ENCODE assay signal across 14 cellular contexts in the genomic region with DNA sequence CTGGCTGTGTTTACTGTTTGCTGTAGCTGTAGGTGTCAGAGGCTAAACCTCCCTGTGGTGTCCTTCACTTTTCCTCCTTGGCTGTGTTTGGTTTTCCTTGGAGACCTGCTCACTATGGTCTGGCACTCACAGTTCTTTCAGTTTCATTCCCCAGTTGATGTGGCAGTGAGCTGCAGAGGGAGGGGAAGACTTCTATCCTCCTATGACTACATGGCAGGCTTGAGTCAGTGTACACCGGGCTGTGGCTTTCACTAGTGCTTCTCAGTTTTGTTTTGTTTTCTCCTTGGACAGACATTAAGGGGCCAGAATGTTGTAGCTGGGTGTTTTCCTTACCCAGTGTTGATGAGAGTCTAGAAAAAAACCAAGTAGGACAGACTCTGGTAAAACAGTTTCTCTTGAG. TPM values are rescaled to one million over a fixed set of nuclear protein-coding genes. Genes with fewer than 3 reads are reported as not detected.
DNase-seq lines count a peak whose midpoint lies in the region; ATAC-seq and TF ChIP-seq lines count a peak whose summit lies in the region.
"Not testable (repeated sequence)": the region's sequence is repeated elsewhere in the genome, so short reads cannot be mapped to it uniquely, and the experiment has no call there.
"Had no signal": no experiment of that assay in that cellular context is flagged by ENCODE, and none has a peak within 500 bp of the region (broad histone marks: within the 10 kb centered on the region; RNA-seq: fewer than 3 reads in every experiment).

No MANE protein-coding gene starts in this region.

- H3K4me1 Mint-ChIP-seq in activated CD8-positive, alpha-beta memory T cell treated with anti-CD3 and anti-CD28 coated beads, Interleukin-2, amount 10 ng/mL, durations not matched to agents 7 days and 5 days = peaks cover 34% of the 10 kb centered on the region

- not testable (repeated sequence) for H3K36me3 Mint-ChIP-seq in activated CD8-positive, alpha-beta memory T cell treated with anti-CD3 and anti-CD28 coated beads, Interleukin-2, amount 10 ng/mL, durations not matched to agents 7 days and 5 days

- H3K4me3 Mint-ChIP-seq in activated CD8-positive, alpha-beta memory T cell treated with anti-CD3 and anti-CD28 coated beads, Interleukin-2, amount 10 ng/mL, durations not matched to agents 7 days and 5 days = not testable (repeated sequence)

- DNase-seq in activated CD8-positive, alpha-beta memory T cell treated with anti-CD3 and anti-CD28 coated beads, Interleukin-2, amount 10 ng/mL, durations not matched to agents 7 days and 5 days; mucosa of descending colon: not testable (repeated sequence)

- not testable (repeated sequence) for TF ChIP-seq CTCF in mucosa of descending colon (IDR thresholded peaks at IDR 0.05)

- intact Hi-C loops in mucosa of descending colon (cut with DNase I, micrococcal nuclease) = not testable (repeated sequence)

- not testable (repeated sequence) for H3K36me3 ChIP-seq in mucosa of descending colon (ENCODE audit: low read depth)

- peak; percentile 98 for ATAC-seq in GM18499 (IDR thresholded peaks at IDR 0.05; ENCODE audit: insufficient read depth, unreplicated experiment)
- ATAC-seq in GM19035 (IDR thresholded peaks at IDR 0.05; ENCODE audit: unreplicated experiment) = peak; percentile 100
- peak; percentile 100 for ATAC-seq in GM21423 (IDR thresholded peaks at IDR 0.05; ENCODE audit: unreplicated experiment)
- peak; percentile 100 for ATAC-seq in HG02678 (IDR thresholded peaks at IDR 0.05; ENCODE audit: unreplicated experiment)
- peak; percentile 99 for ATAC-seq in HG03064 (IDR thresholded peaks at IDR 0.05; ENCODE audit: low read depth, unreplicated experiment)
- peak; percentile 100 for ATAC-seq in HG03457 (IDR thresholded peaks at IDR 0.05; ENCODE audit: unreplicated experiment)
- ATAC-seq in activated CD8-positive, alpha-beta memory T cell treated with anti-CD3 and anti-CD28 coated beads, Interleukin-2, amount 10 ng/mL, durations not matched to agents 7 days and 5 days = peak; percentile 97
- peak; percentile 85 for ATAC-seq in mucosa of descending colon

- not testable (repeated sequence) for H3K27me3 Mint-ChIP-seq in activated CD8-positive, alpha-beta memory T cell treated with anti-CD3 and anti-CD28 coated beads, Interleukin-2, amount 10 ng/mL, durations not matched to agents 7 days and 5 days

- CTCF ChIA-PET in activated CD8-positive, alpha-beta memory T cell treated with anti-CD3 and anti-CD28 coated beads, Interleukin-2, amount 10 ng/mL, durations not matched to agents 7 days and 5 days (lab: Charles Lee) = not testable (repeated sequence)

- not testable (repeated sequence) for H3K9me3 ChIP-seq in mucosa of descending colon

- H3K9me3 Mint-ChIP-seq in activated CD8-positive, alpha-beta memory T cell treated with anti-CD3 and anti-CD28 coated beads, Interleukin-2, amount 10 ng/mL, durations not matched to agents 7 days and 5 days (ENCODE audit: low read depth) = not testable (repeated sequence)

- H3K4me3 ChIP-seq in mucosa of descending colon = not testable (repeated sequence)

- H3K27ac Mint-ChIP-seq in activated CD8-positive, alpha-beta memory T cell treated with anti-CD3 and anti-CD28 coated beads, Interleukin-2, amount 10 ng/mL, durations not matched to agents 7 days and 5 days = not testable (repeated sequence)

- not testable (repeated sequence) for H3K4me1 ChIP-seq in mucosa of descending colon (ENCODE audit: low read depth)

RNA-seq across cellular contexts. Expression of gene MAGEA9B, which starts 13.8 kb away (rescaled TPM):
- total RNA-seq in activated CD8-positive, alpha-beta memory T cell treated with anti-CD3 and anti-CD28 coated beads, Interleukin-2, amount 10 ng/mL, durations not matched to agents 7 days and 5 days = not detected
- total RNA-seq in mucosa of descending colon = not detected
- total RNA-seq: G401, lower leg skin, omental fat pad, right atrium auricular region, RPMI7951 had no signal

RNA-seq across cellular contexts. Expression of gene HSFX2, which starts 21.7 kb away (rescaled TPM):
- total RNA-seq in activated CD8-positive, alpha-beta memory T cell treated with anti-CD3 and anti-CD28 coated beads, Interleukin-2, amount 10 ng/mL, durations not matched to agents 7 days and 5 days = under 1 TPM; 0.23 to 0.53 TPM
- 1 to 10 TPM in 1 of 3 donors, under 1 TPM in 1, not detected in 1; 0.36 to 1.1 TPM for total RNA-seq in mucosa of descending colon
- total RNA-seq: G401, GM23338, lower leg skin had no signal

RNA-seq across cellular contexts. Expression of gene HSFX3, which starts 23.7 kb away (rescaled TPM):
- total RNA-seq in activated CD8-positive, alpha-beta memory T cell treated with anti-CD3 and anti-CD28 coated beads, Interleukin-2, amount 10 ng/mL, durations not matched to agents 7 days and 5 days = under 1 TPM in 1 of 2 experiments, not detected in 1; 0.29 TPM
- not detected for total RNA-seq in mucosa of descending colon
- total RNA-seq: G401, GM23338, lower leg skin, omental fat pad, right atrium auricular region, RPMI7951 had no signal

RNA-seq across cellular contexts. Expression of gene EOLA1, which starts 32.6 kb away (rescaled TPM):
- total RNA-seq in activated CD8-positive, alpha-beta memory T cell treated with anti-CD3 and anti-CD28 coated beads, Interleukin-2, amount 10 ng/mL, durations not matched to agents 7 days and 5 days = 10 to 100 TPM; 45.2 to 50.6 TPM
- 10 to 100 TPM; 29.1 to 36.9 (median 34.0) TPM for total RNA-seq in mucosa of descending colon

RNA-seq across cellular contexts. Expression of gene TMEM185A, which starts 58.1 kb away (rescaled TPM):
- total RNA-seq in activated CD8-positive, alpha-beta memory T cell treated with anti-CD3 and anti-CD28 coated beads, Interleukin-2, amount 10 ng/mL, durations not matched to agents 7 days and 5 days = 10 to 100 TPM; 20.4 to 32.2 TPM
- 10 to 100 TPM; 14.1 to 26.3 (median 20.4) TPM for total RNA-seq in mucosa of descending colon
